ENCODE assay signal across 7 cellular contexts in the genomic region with DNA sequence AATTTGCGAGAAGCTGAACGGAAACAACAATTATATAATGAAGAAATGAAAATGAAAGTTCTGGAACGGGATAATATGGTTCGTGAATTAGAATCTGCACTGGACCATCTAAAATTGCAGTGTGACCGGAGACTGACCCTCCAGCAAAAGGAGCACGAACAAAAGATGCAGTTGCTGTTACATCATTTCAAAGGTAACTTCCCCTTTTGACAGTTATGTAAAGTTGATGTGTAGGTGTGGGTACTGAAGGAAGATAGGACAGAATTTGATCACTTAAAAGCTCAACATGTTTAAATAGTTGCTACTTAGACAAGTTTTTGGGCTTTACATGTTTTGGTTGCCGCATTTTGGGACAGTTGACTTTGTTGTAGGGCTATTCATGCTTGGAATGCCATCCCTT. TPM values are rescaled to one million over a fixed set of nuclear protein-coding genes. Genes with fewer than 3 reads are reported as not detected.
DNase-seq lines count a peak whose midpoint lies in the region; ATAC-seq, FAIRE-seq and TF ChIP-seq lines count a peak whose summit lies in the region.
"Not testable (repeated sequence)": the region's sequence is repeated elsewhere in the genome, so short reads cannot be mapped to it uniquely, and the experiment has no call there.

No MANE protein-coding gene starts in this region.

- POLR2A ChIA-PET in endothelial cell of umbilical vein (lab: Charles Lee) = not testable (repeated sequence)

- not testable (repeated sequence) for H2AFZ ChIP-seq in endothelial cell of umbilical vein (ENCODE audit: low read depth, low read length)

- dilution Hi-C loops in endothelial cell of umbilical vein (cut with MboI; ENCODE audit: extremely low pct_ligation_motif_present, low sequenced_read_pairs) = not testable (repeated sequence)

- not testable (repeated sequence) for H3K27me3 ChIP-seq in endothelial cell of umbilical vein (ENCODE audit: control insufficient read depth in 2 of 2, insufficient read depth in 2 of 2, low read length in 2 of 2)

- H4K20me1 ChIP-seq in endothelial cell of umbilical vein (replicated peaks; ENCODE audit: control insufficient read depth, extremely low read depth, insufficient read depth, low read length) = not testable (repeated sequence)

- H3K27ac ChIP-seq in endothelial cell of umbilical vein (ENCODE audit: insufficient read depth, low read depth, low read length) = not testable (repeated sequence)

- H3K79me2 ChIP-seq in endothelial cell of umbilical vein (ENCODE audit: control insufficient read depth, insufficient read depth, low read length) = not testable (repeated sequence)

- DNase-seq in CD1c-positive myeloid dendritic cell (ENCODE audit: extremely low spot score) (peak; percentile 20), NB4 (ENCODE audit: low read depth) (peak; percentile 2)
- DNase-seq in GM12892 (ENCODE audit: insufficient read length); endothelial cell of umbilical vein (ENCODE audit: low read depth, low spot score): not testable (repeated sequence)

- peak; percentile 68 for FAIRE-seq in GM12892 (lab: Jason Lieb, UNC)
- FAIRE-seq in endothelial cell of umbilical vein (lab: Jason Lieb, UNC) = peak; percentile 70

- BruUV-seq in endothelial cell of umbilical vein (replicated peaks; lab: Mats Ljungman, UMichigan) = not testable (repeated sequence)

- not testable (repeated sequence) for H3K9me3 ChIP-seq in endothelial cell of umbilical vein (replicated peaks; ENCODE audit: control insufficient read depth, insufficient read depth, low read length)

- not testable (repeated sequence) for H3K4me3 ChIP-seq in NB4 (ENCODE audit: low read depth, low read length); endothelial cell of umbilical vein (replicated peaks in 1 of 3; ENCODE audit: insufficient read depth in 1 of 3, low read depth in 1 of 3, low read length in 3 of 3)

- not testable (repeated sequence) for TF ChIP-seq CTCF in NB4 (IDR thresholded peaks at IDR 0.05; ENCODE audit: low read depth, low read length); endothelial cell of umbilical vein (IDR thresholded peaks at IDR 0.05; ENCODE audit: extremely low read depth in 1 of 2, insufficient read depth in 1 of 2, low read depth in 1 of 2, low read length in 2 of 2)

- peak; percentile 70 for ATAC-seq in GM18867 (IDR thresholded peaks at IDR 0.05; ENCODE audit: unreplicated experiment)
- peak; percentile 67 for ATAC-seq in GM21360 (IDR thresholded peaks at IDR 0.05; ENCODE audit: unreplicated experiment)
- peak; percentile 50 for ATAC-seq in HG03520 (IDR thresholded peaks at IDR 0.05; ENCODE audit: unreplicated experiment)

- H3K4me2 ChIP-seq in endothelial cell of umbilical vein (ENCODE audit: insufficient read depth, low read length) = not testable (repeated sequence)

- intact Hi-C loops in endothelial cell of umbilical vein (cut with micrococcal nuclease) = not testable (repeated sequence)

- not testable (repeated sequence) for H3K9ac ChIP-seq in endothelial cell of umbilical vein (replicated peaks; ENCODE audit: extremely low read depth, insufficient read depth, low read length)

- TF ChIP-seq POLR2A in GM12892 (IDR thresholded peaks at IDR 0.05; ENCODE audit: low read depth, low read length); NB4 (IDR thresholded peaks at IDR 0.05; ENCODE audit: extremely low read depth, insufficient read length); endothelial cell of umbilical vein (IDR thresholded peaks at IDR 0.05; ENCODE audit: low read depth, low read length): not testable (repeated sequence)

- not testable (repeated sequence) for H3K4me1 ChIP-seq in endothelial cell of umbilical vein (ENCODE audit: control insufficient read depth, extremely low read depth, insufficient read depth, low read length)

- CTCF ChIA-PET in endothelial cell of umbilical vein (lab: Charles Lee) = not testable (repeated sequence)

- H3K9me1 ChIP-seq in endothelial cell of umbilical vein (replicated peaks; ENCODE audit: control insufficient read depth, extremely low read depth, insufficient read depth, low read length) = not testable (repeated sequence)

- not testable (repeated sequence) for H3K36me3 ChIP-seq in endothelial cell of umbilical vein (ENCODE audit: control insufficient read depth in 2 of 2, extremely low read depth in 1 of 2, insufficient read depth in 2 of 2, low read length in 2 of 2)

RNA-seq across cellular contexts. Expression of a gene that starts 32.1 kb away (rescaled TPM):
- polyA plus RNA-seq in GM12892 (2012; ENCODE audit: missing spikeins) = 18.6 TPM
- 18.4 and 19.1 TPM in 2 replicates for total RNA-seq in endothelial cell of umbilical vein
- 2.8 and 4.2 TPM in 2 replicates for polyA plus RNA-seq in endothelial cell of umbilical vein
- polyA plus RNA-seq in endothelial cell of umbilical vein (2011; cell fraction: cytosol; rRNA removed) = 5.7 and 6.1 TPM in 2 replicates
- polyA plus RNA-seq in endothelial cell of umbilical vein (2011; cell fraction: nucleus; rRNA removed) = 14.3 and 17.9 TPM in 2 replicates
- 12.3 and 12.8 TPM in 2 replicates for polyA plus RNA-seq in endothelial cell of umbilical vein (2012)
- 7.9 and 13.8 TPM in 2 replicates for polyA minus RNA-seq in endothelial cell of umbilical vein
- polyA minus RNA-seq in endothelial cell of umbilical vein (2011; cell fraction: cytosol; rRNA and poly(A)+ RNA removed) = 9.2 TPM
- 14.8 and 16.2 TPM in 2 replicates for polyA minus RNA-seq in endothelial cell of umbilical vein (2011; cell fraction: nucleus; rRNA and poly(A)+ RNA removed)
